21 cellular contexts compared by ENCODE assay signal in the genomic region with DNA sequence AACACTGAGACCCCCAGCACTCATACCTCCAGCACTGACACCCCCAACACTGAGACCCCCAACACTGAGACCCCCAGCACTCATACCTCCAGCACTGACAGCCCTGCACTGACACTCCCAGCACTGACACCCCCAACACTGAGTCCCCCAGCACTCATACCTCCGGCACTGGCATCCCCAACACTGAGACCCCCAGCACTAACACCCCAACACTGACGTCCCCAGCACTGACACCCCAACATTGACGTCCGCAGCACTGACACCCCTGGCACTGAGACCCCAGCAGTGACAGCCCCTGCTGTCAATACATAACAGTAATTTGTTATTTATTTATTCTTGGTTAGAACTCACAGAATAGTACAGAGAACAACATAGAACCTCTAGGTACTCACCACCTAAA. TPM values are rescaled to one million over a fixed set of nuclear protein-coding genes. Genes with fewer than 3 reads are reported as not detected.
DNase-seq lines count a peak whose midpoint lies in the region; ATAC-seq, FAIRE-seq and TF ChIP-seq lines count a peak whose summit lies in the region.
"Had no signal": no experiment of that assay in that cellular context is flagged by ENCODE, and none has a peak within 500 bp of the region (broad histone marks: within the 10 kb centered on the region; RNA-seq: fewer than 3 reads in every experiment).

No MANE protein-coding gene starts in this region.

- no peak for TF ChIP-seq EP300 in HepG2 (IDR thresholded peaks at IDR 0.05; ENCODE audit: low read depth in 2 of 2, low read length in 2 of 2)
- no peak for TF ChIP-seq EP300 in HepG2 (CRISPR knock-in tag; IDR thresholded peaks at IDR 0.05; ENCODE audit: borderline replicate concordance)
- TF ChIP-seq EP300 in H1 (IDR thresholded peaks at IDR 0.05; ENCODE audit: borderline replicate concordance in 1 of 2, low read depth in 2 of 2, low read length in 2 of 2), result no peak
- no peak for TF ChIP-seq EP300 in upper lobe of left lung (IDR thresholded peaks at IDR 0.05)

- no peak overlapping the region for H2BK15ac ChIP-seq in H1 (ENCODE audit: low read length)
- H2BK15ac ChIP-seq in neuronal stem cell (ENCODE audit: low read length), result peak overlapping the region; percentile 92

- in situ Hi-C loops in HepG2 (cut with HindIII; ENCODE audit: extremely low pct_ligation_motif_present, low pct_unique_long_range_greater_than_20kb), result no loop called here

- H3K79me1 ChIP-seq in H1 (ENCODE audit: low read depth, low read length), result no peaks in the 10 kb centered on the region
- no peaks in the 10 kb centered on the region for H3K79me1 ChIP-seq in neuronal stem cell (ENCODE audit: low read depth, low read length)

- H3K4me2 ChIP-seq in HepG2 (ENCODE audit: low read depth, low read length), result peak overlapping the region; percentile 79; the same call in 1 of the 2 replicates
- H3K4me2 ChIP-seq in H1 (ENCODE audit: insufficient read depth in 1 of 2, low read depth in 2 of 2, low read length in 2 of 2), result no peak overlapping the region
- no peak overlapping the region for H3K4me2 ChIP-seq in neuronal stem cell (ENCODE audit: insufficient read depth, low read length, poor library complexity, severe bottlenecking)

- H2AFZ ChIP-seq in HepG2 (ENCODE audit: low read length), result no peak overlapping the region
- no peak overlapping the region for H2AFZ ChIP-seq in H1 (ENCODE audit: low read length)
- no peak overlapping the region for H2AFZ ChIP-seq in neuronal stem cell (ENCODE audit: low read length)

- intact Hi-C loops in HepG2 (cut with micrococcal nuclease; ENCODE audit: unreplicated experiment), result no loop called here
- intact Hi-C loops in right lobe of liver (cut with DNase I), result no loop called here

- H3K4ac ChIP-seq in H1 (replicated peaks; ENCODE audit: insufficient read length, low read depth, low read length), result no peak overlapping the region
- H3K4ac ChIP-seq in neuronal stem cell (ENCODE audit: low read length), result no peak overlapping the region

- CTCF ChIA-PET in HepG2 (lab: Yijun Ruan, JAX; ENCODE audit: low intra/inter-chr PET ratio, low total read pairs) (no interaction called here), H1 (lab: Charles Lee; ENCODE audit: partially characterized antibody) (no interaction called here)

- H3K56ac ChIP-seq in H1 (replicated peaks; ENCODE audit: insufficient read length, low read depth, low read length), result peak overlapping the region; percentile 59

- H3K27me3 ChIP-seq in HepG2 (ENCODE audit: control insufficient read depth in 1 of 2, insufficient read depth in 2 of 2, low read length in 2 of 2) (no peaks in the 10 kb centered on the region), right lobe of liver (no peaks in the 10 kb centered on the region), H1 (replicated peaks in 1 of 4; ENCODE audit: control insufficient read depth in 3 of 4, extremely low read depth in 1 of 4, insufficient read depth in 3 of 4, low read length in 3 of 4) (peaks cover 0 to 3% (median 1%) of the 10 kb centered on the region in 4 experiments; a peak in 2 of 7 replicates), neuronal stem cell (ENCODE audit: control insufficient read depth in 3 of 3, insufficient read depth in 3 of 3, low read depth in 1 of 3, low read length in 3 of 3) (no peaks in the 10 kb centered on the region), upper lobe of left lung (no peaks in the 10 kb centered on the region)

- BruUV-seq in HepG2 (replicated peaks; lab: Mats Ljungman, UMichigan), result no TSS peak

- H4K91ac ChIP-seq in H1 (replicated peaks; ENCODE audit: insufficient read length, low read length) (no peak overlapping the region), neuronal stem cell (ENCODE audit: low read depth, low read length, poor library complexity) (no peak overlapping the region)

- TF ChIP-seq RAD21 in HepG2 (CRISPR knock-in tag; IDR thresholded peaks at IDR 0.05) (no peak), H1 (IDR thresholded peaks at IDR 0.05 in 1 of 2, conservative IDR thresholded peaks at IDR 0.05 in 1 of 2; ENCODE audit: low read depth in 2 of 2, low read length in 2 of 2) (no peak)

- H3K9ac ChIP-seq in HepG2 (ENCODE audit: insufficient read depth, low read depth, low read length) (no peak overlapping the region), H1 (replicated peaks in 1 of 4; ENCODE audit: extremely low read depth in 1 of 4, low read depth in 3 of 4, low read length in 3 of 4) (no peak overlapping the region), neuronal stem cell (ENCODE audit: low read depth, low read length, poor library complexity) (no peak overlapping the region)

- H4K8ac ChIP-seq in H1 (ENCODE audit: extremely low read depth, insufficient read depth, low read length) (no peak overlapping the region), neuronal stem cell (ENCODE audit: low read depth, low read length) (no peak overlapping the region)

- TF ChIP-seq CTCF in HepG2 (CRISPR knock-in tag; IDR thresholded peaks at IDR 0.05), result no peak
- no peak for TF ChIP-seq CTCF in right lobe of liver (IDR thresholded peaks at IDR 0.05)
- no peak for TF ChIP-seq CTCF in H1 (IDR thresholded peaks at IDR 0.05; ENCODE audit: control extremely low read depth in 1 of 3, insufficient read depth in 1 of 3, low read depth in 1 of 3, low read length in 3 of 3)
- TF ChIP-seq CTCF in upper lobe of left lung (IDR thresholded peaks at IDR 0.05), result no peak

- H3K36me3 ChIP-seq in HepG2 (replicated peaks in 1 of 2; ENCODE audit: control insufficient read depth in 1 of 2, insufficient read depth in 2 of 2, low read length in 2 of 2) (no peaks in the 10 kb centered on the region), right lobe of liver (no peaks in the 10 kb centered on the region), H1 (ENCODE audit: control insufficient read depth in 2 of 4, insufficient read depth in 4 of 4, low read length in 3 of 4) (no peaks in the 10 kb centered on the region), neuronal stem cell (replicated peaks in 1 of 2; ENCODE audit: control insufficient read depth in 2 of 2, insufficient read depth in 2 of 2, low read length in 2 of 2) (no peaks in the 10 kb centered on the region), upper lobe of left lung (no peaks in the 10 kb centered on the region)

- H2AK5ac ChIP-seq in H1 (ENCODE audit: low read depth, low read length) (no peak overlapping the region), neuronal stem cell (ENCODE audit: low read depth, low read length) (peak overlapping the region; percentile 48)

- no peak overlapping the region for H2BK20ac ChIP-seq in H1 (ENCODE audit: low read length)

- no peak overlapping the region for H3K18ac ChIP-seq in H1 (ENCODE audit: extremely low read depth, low read length)
- peak overlapping the region; percentile 35 for H3K18ac ChIP-seq in neuronal stem cell (ENCODE audit: low read length)

- H3K4me1 ChIP-seq in HepG2 (ENCODE audit: insufficient read depth, low read length), result peaks cover 31% of the 10 kb centered on the region
- no peaks in the 10 kb centered on the region for H3K4me1 ChIP-seq in right lobe of liver
- peaks cover 0 to 9% (median 3%) of the 10 kb centered on the region in 4 experiments; a peak in 4 of 7 replicates for H3K4me1 ChIP-seq in H1 (replicated peaks in 1 of 4; ENCODE audit: control insufficient read depth in 3 of 4, insufficient read depth in 4 of 4, low read length in 3 of 4)
- H3K4me1 ChIP-seq in neuronal stem cell (ENCODE audit: control insufficient read depth in 2 of 2, insufficient read depth in 1 of 2, low read depth in 1 of 2, low read length in 2 of 2), result peaks cover 0 to 17% of the 10 kb centered on the region in 2 donors
- H3K4me1 ChIP-seq in upper lobe of left lung, result no peaks in the 10 kb centered on the region

- H4K20me1 ChIP-seq in HepG2 (ENCODE audit: insufficient read depth, low read length) (no peaks in the 10 kb centered on the region), H1 (replicated peaks in 1 of 2; ENCODE audit: control insufficient read depth in 1 of 2, insufficient read depth in 2 of 2, low read length in 2 of 2) (no peaks in the 10 kb centered on the region)

- TF ChIP-seq POLR2A in HepG2 (IDR thresholded peaks at IDR 0.05; ENCODE audit: insufficient read depth in 1 of 2, low read depth in 2 of 2, low read length in 2 of 2), result no peak
- no peak for TF ChIP-seq POLR2A in right lobe of liver (IDR thresholded peaks at IDR 0.05)
- TF ChIP-seq POLR2A in H1 (IDR thresholded peaks at IDR 0.05; ENCODE audit: control extremely low read depth in 1 of 2, low read depth in 2 of 2, low read length in 2 of 2), result no peak
- no peak for TF ChIP-seq POLR2A in upper lobe of left lung (IDR thresholded peaks at IDR 0.05)

- H3K79me2 ChIP-seq in HepG2 (ENCODE audit: insufficient read depth, low read length) (no peaks in the 10 kb centered on the region), H1 (ENCODE audit: control insufficient read depth in 1 of 2, insufficient read depth in 2 of 2, low read length in 2 of 2) (no peaks in the 10 kb centered on the region)

- no peak for FAIRE-seq in HepG2 (lab: Jason Lieb, UNC)
- FAIRE-seq in H1 (lab: Jason Lieb, UNC), result no peak
- FAIRE-seq: A204.1, D721Med had no signal

- no peaks in the 10 kb centered on the region for H3K9me3 ChIP-seq in HepG2 (ENCODE audit: low read length)
- no peaks in the 10 kb centered on the region for H3K9me3 ChIP-seq in right lobe of liver
- peaks cover 3 to 6% of the 10 kb centered on the region in 2 experiments; a peak in 2 of 4 replicates for H3K9me3 ChIP-seq in H1 (ENCODE audit: insufficient read depth in 2 of 2, low read depth in 1 of 2, low read length in 1 of 2)
- no peaks in the 10 kb centered on the region for H3K9me3 ChIP-seq in neuronal stem cell (replicated peaks in 1 of 2; ENCODE audit: control insufficient read depth in 2 of 2, insufficient read depth in 1 of 2, low read depth in 1 of 2, low read length in 2 of 2)
- no peaks in the 10 kb centered on the region for H3K9me3 ChIP-seq in upper lobe of left lung

- H2BK120ac ChIP-seq in H1 (replicated peaks; ENCODE audit: low read depth, low read length) (no peak overlapping the region), neuronal stem cell (ENCODE audit: low read depth, low read length) (no peak overlapping the region)

- 94% methylated on average over 4 of the region's 4 CpGs for WGBS in HepG2 (ENCODE audit: low lambda C conversion rate)
- whole genome bisulfite sequencing in right lobe of liver (ENCODE audit: insufficient coverage, low coverage, low lambda C conversion rate, missing lambda C conversion rate), result 83% methylated on average over 2 of the region's 4 CpGs
- 86% methylated on average over 4 of the region's 4 CpGs; no CpG with 5 or more reads in 1 of the 2 experiments for WGBS in H1 (ENCODE audit: extremely low coverage in 1 of 2, insufficient coverage in 1 of 2, insufficient read length in 1 of 2, insufficient replicate concordance in 2 of 2, low coverage in 1 of 2, low lambda C conversion rate in 2 of 2, missing lambda C conversion rate in 1 of 2), 2 experiments
- WGBS in neuronal stem cell (ENCODE audit: extremely low coverage in 2 of 2, insufficient read length in 2 of 2, insufficient replicate concordance in 1 of 2), 2 donors, result no CpG with 5 or more reads among the region's 4 CpGs
- WGBS in upper lobe of left lung, 2 donors, result 89% methylated on average over 4 of the region's 4 CpGs

- H3K14ac ChIP-seq in H1 (ENCODE audit: insufficient read length) (no peak overlapping the region), neuronal stem cell (ENCODE audit: low read length) (no peak overlapping the region)

- no peak overlapping the region for H4K5ac ChIP-seq in H1 (ENCODE audit: insufficient read length, low read depth, low read length)

- H2BK5ac ChIP-seq in H1 (ENCODE audit: low read depth, low read length) (no peak overlapping the region), neuronal stem cell (ENCODE audit: low read length) (peak overlapping the region; percentile 60)

- H3K23ac ChIP-seq in H1 (ENCODE audit: insufficient read length) (no peak overlapping the region), neuronal stem cell (ENCODE audit: low read depth, low read length, poor library complexity) (no peak overlapping the region)

- H3K23me2 ChIP-seq in H1 (ENCODE audit: low read depth, low read length), result no peaks in the 10 kb centered on the region

- DNase-seq in HepG2 (ENCODE audit: low spot score) (no peak), right lobe of liver (no peak), H1 (ENCODE audit: low read depth in 1 of 2, low spot score in 2 of 2) (peak in 1 of 2 experiments; percentile 19), neuronal stem cell (ENCODE audit: low spot score) (no peak), upper lobe of left lung (no peak), UCSD-AML1 (lab: John Stamatoyannopoulos, UW; ENCODE audit: unreplicated experiment) (no peak)
- DNase-seq: CD8-positive, alpha-beta memory T cell; GOT3; Karpas-422; MV-4-11; NCI-H1105 treated with DMSO at 0.1 percent for 48 hours; NCI-H1694; NCI-H2081; NCI-H2171; NCI-H345; NCI-H524; NCI-H774 had no signal

- H3K27ac ChIP-seq in HepG2 (ENCODE audit: extremely low read length, insufficient read depth, low read length) (no peak overlapping the region), right lobe of liver (no peak overlapping the region), H1 (ENCODE audit: low read depth, low read length) (no peak overlapping the region), neuronal stem cell (replicated peaks; ENCODE audit: low read length) (no peak overlapping the region), upper lobe of left lung (no peak overlapping the region)
- H3K27ac ChIP-seq: C4-2B had no signal

- ATAC-seq in HepG2, result no peak
- ATAC-seq in right lobe of liver, result no peak
- ATAC-seq in upper lobe of left lung (ENCODE audit: low FRiP score in 2 of 2), result no peak
- no peak for ATAC-seq in HG03469 (IDR thresholded peaks at IDR 0.05; ENCODE audit: unreplicated experiment)

- POLR2A ChIA-PET in HepG2 (lab: Yijun Ruan, JAX), result no interaction called here
- POLR2A ChIA-PET in H1 (lab: Charles Lee; ENCODE audit: partially characterized antibody), result interaction anchor here (0.8 kb wide), 1 partner anchor 734 kb away, joined by 3 read pairs; no protein-coding TSS in a partner anchor

- H3K4me3 ChIP-seq in HepG2 (replicated peaks in 1 of 3; ENCODE audit: insufficient read depth in 1 of 3, low read depth in 2 of 3, low read length in 3 of 3) (no peak overlapping the region), right lobe of liver (no peak overlapping the region), H1 (ENCODE audit: extremely low read depth in 1 of 4, insufficient read depth in 2 of 4, low read depth in 3 of 4, low read length in 4 of 4) (no peak overlapping the region), neuronal stem cell (ENCODE audit: low read length in 2 of 2) (no peak overlapping the region), upper lobe of left lung (no peak overlapping the region)

- H2BK12ac ChIP-seq in H1 (ENCODE audit: low read depth, low read length) (no peak overlapping the region), neuronal stem cell (ENCODE audit: low read length) (no peak overlapping the region)

RNA-seq across cellular contexts. Expression of a gene that starts 58.0 kb away (rescaled TPM):
- total RNA-seq in HepG2 (2016; rRNA removed; fragmentation: Illumina TruSeq; extraction: Trizol) (8.4 and 10.7 TPM in 2 replicates), right lobe of liver (10 to 100 TPM; 11.1 to 24.4 (median 15.2) TPM), upper lobe of left lung (10 to 100 TPM; 12.6 to 51.3 (median 18.5) TPM)
- total RNA-seq in HepG2 (2016; cell fraction: cytosol; rRNA removed; fragmentation: Illumina TruSeq; extraction: Trizol; ENCODE audit: low read depth), result 5.5 and 7.1 TPM in 2 replicates
- 7.1 and 13.2 TPM in 2 replicates for total RNA-seq in HepG2 (2016; cell fraction: insoluble cytoplasmic fraction; rRNA removed; fragmentation: Illumina TruSeq; extraction: Trizol)
- 7.3 and 7.5 TPM in 2 replicates for total RNA-seq in HepG2 (2016; cell fraction: membrane; rRNA removed; fragmentation: Illumina TruSeq; extraction: Trizol)
- 16.6 and 17.0 TPM in 2 replicates for total RNA-seq in HepG2 (2016; cell fraction: nucleus; rRNA removed; fragmentation: Illumina TruSeq; extraction: Trizol)
- polyA plus RNA-seq in HepG2 (2011; rRNA removed) (8.8 and 11.6 TPM in 2 replicates), H1 (2011; rRNA removed) (25.6 and 27.3 TPM in 2 replicates)
- 6.1 and 7.4 TPM in 2 replicates for polyA plus RNA-seq in HepG2 (2011; cell fraction: cytosol; rRNA removed)
- 35.0 and 45.3 TPM in 2 replicates for polyA plus RNA-seq in HepG2 (2011; cell fraction: nucleus; rRNA removed)
- 7.7 and 8.9 TPM in 2 replicates for polyA plus RNA-seq in HepG2 (2012)
- 1.9 and 2.2 TPM in 2 replicates for polyA plus RNA-seq in HepG2 (2016; cell fraction: cytosol; fragmentation: Illumina TruSeq; extraction: Trizol; ENCODE audit: low read depth)
- 4.8 and 5.9 TPM in 2 replicates for polyA plus RNA-seq in HepG2 (2016; cell fraction: insoluble cytoplasmic fraction; fragmentation: Illumina TruSeq; extraction: Trizol; ENCODE audit: low read depth)
- 2.4 and 3.3 TPM in 2 replicates for polyA plus RNA-seq in HepG2 (2016; cell fraction: membrane; fragmentation: Illumina TruSeq; extraction: Trizol; ENCODE audit: low read depth)
- polyA plus RNA-seq in HepG2 (2016; cell fraction: nucleus; fragmentation: Illumina TruSeq; extraction: Trizol; ENCODE audit: insufficient read depth, low read depth), result 28.4 and 29.0 TPM in 2 replicates
- 6.3 TPM in 2 replicates for polyA minus RNA-seq in HepG2 (2011; rRNA and poly(A)+ RNA removed; ENCODE audit: low replicate concordance)
- 2.4 and 4.4 TPM in 2 replicates for polyA minus RNA-seq in HepG2 (2011; cell fraction: cytosol; rRNA and poly(A)+ RNA removed)
- 10.9 and 14.3 TPM in 2 replicates for polyA minus RNA-seq in HepG2 (2011; cell fraction: nucleus; rRNA and poly(A)+ RNA removed)
- total RNA-seq in H1 (2021; fragmentation: NEBNext Ultra II Directional; extraction: Animal tissue kit (Norgen Biotek cat#: 25700)), result 11.2 and 12.2 TPM in 2 replicates
- 29.5 TPM for polyA plus RNA-seq in H1 (2011; cell fraction: cytosol; rRNA removed)
- 41.8 TPM for polyA plus RNA-seq in H1 (2011; cell fraction: nucleus; rRNA removed)
- 13.9 to 19.1 TPM (median 15.5 TPM) in 4 replicates for polyA plus RNA-seq in H1 (2012, experiment 1 of 2)
- 4.3 TPM for polyA plus RNA-seq in H1 (2012, experiment 2 of 2)
- 10.4 TPM for polyA plus RNA-seq in H1 (2013, experiment 1 of 2)
- polyA plus RNA-seq in H1 (2013, experiment 2 of 2), result 10.1 TPM
- 12.0 and 13.1 TPM in 2 replicates for polyA minus RNA-seq in H1 (2011; rRNA and poly(A)+ RNA removed)
- 5.2 TPM for polyA minus RNA-seq in H1 (2011; cell fraction: cytosol; rRNA and poly(A)+ RNA removed)
- polyA minus RNA-seq in H1 (2011; cell fraction: nucleus; rRNA and poly(A)+ RNA removed), result 14.8 TPM
- polyA plus RNA-seq in neuronal stem cell (2013, experiment 1 of 2), result 10.1 TPM
- 9.4 TPM for polyA plus RNA-seq in neuronal stem cell (2013, experiment 2 of 2)

RNA-seq across cellular contexts. Expression of a gene that starts 58.0 kb away (rescaled TPM):
- total RNA-seq in HepG2 (2016; rRNA removed; fragmentation: Illumina TruSeq; extraction: Trizol) (3.1 and 4.3 TPM in 2 replicates), right lobe of liver (under 1 TPM; 0.43 to 0.82 (median 0.68) TPM), upper lobe of left lung (1 to 10 TPM in 5 of 6 donors, under 1 TPM in 1; 0.89 to 6.3 (median 1.2) TPM)
- 1.7 and 1.9 TPM in 2 replicates for total RNA-seq in HepG2 (2016; cell fraction: cytosol; rRNA removed; fragmentation: Illumina TruSeq; extraction: Trizol; ENCODE audit: low read depth)
- total RNA-seq in HepG2 (2016; cell fraction: insoluble cytoplasmic fraction; rRNA removed; fragmentation: Illumina TruSeq; extraction: Trizol), result 3.0 and 4.1 TPM in 2 replicates
- 4.9 and 5.8 TPM in 2 replicates for total RNA-seq in HepG2 (2016; cell fraction: membrane; rRNA removed; fragmentation: Illumina TruSeq; extraction: Trizol)
- 6.6 and 7.6 TPM in 2 replicates for total RNA-seq in HepG2 (2016; cell fraction: nucleus; rRNA removed; fragmentation: Illumina TruSeq; extraction: Trizol)
- polyA plus RNA-seq in HepG2 (2011; rRNA removed) (1.7 and 2.1 TPM in 2 replicates), H1 (2011; rRNA removed) (0.48 and 0.74 TPM in 2 replicates)
- 1.1 TPM in 2 replicates for polyA plus RNA-seq in HepG2 (2011; cell fraction: cytosol; rRNA removed)
- polyA plus RNA-seq in HepG2 (2011; cell fraction: nucleus; rRNA removed), result 2.6 and 3.0 TPM in 2 replicates
- polyA plus RNA-seq in HepG2 (2012), result 6.2 and 8.3 TPM in 2 replicates
- 1.8 and 2.2 TPM in 2 replicates for polyA plus RNA-seq in HepG2 (2016; cell fraction: cytosol; fragmentation: Illumina TruSeq; extraction: Trizol; ENCODE audit: low read depth)
- polyA plus RNA-seq in HepG2 (2016; cell fraction: insoluble cytoplasmic fraction; fragmentation: Illumina TruSeq; extraction: Trizol; ENCODE audit: low read depth), result 3.8 and 4.0 TPM in 2 replicates
- polyA plus RNA-seq in HepG2 (2016; cell fraction: membrane; fragmentation: Illumina TruSeq; extraction: Trizol; ENCODE audit: low read depth), result 5.3 and 5.7 TPM in 2 replicates
- polyA plus RNA-seq in HepG2 (2016; cell fraction: nucleus; fragmentation: Illumina TruSeq; extraction: Trizol; ENCODE audit: insufficient read depth, low read depth), result 10.1 and 11.1 TPM in 2 replicates
- 0.30 and 0.36 TPM in 2 replicates for polyA minus RNA-seq in HepG2 (2011; rRNA and poly(A)+ RNA removed; ENCODE audit: low replicate concordance)
- polyA minus RNA-seq in HepG2 (2011; cell fraction: cytosol; rRNA and poly(A)+ RNA removed), result 0.30 and 1.1 TPM in 2 replicates
- polyA minus RNA-seq in HepG2 (2011; cell fraction: nucleus; rRNA and poly(A)+ RNA removed), result 5.0 and 5.8 TPM in 2 replicates
- 1.6 and 1.8 TPM in 2 replicates for total RNA-seq in H1 (2021; fragmentation: NEBNext Ultra II Directional; extraction: Animal tissue kit (Norgen Biotek cat#: 25700))
- 1.9 TPM for polyA plus RNA-seq in H1 (2011; cell fraction: cytosol; rRNA removed)
- polyA plus RNA-seq in H1 (2011; cell fraction: nucleus; rRNA removed), result 0.84 TPM
- 0.64 to 1.9 TPM (median 1.0 TPM) in 4 replicates for polyA plus RNA-seq in H1 (2012, experiment 1 of 2)
- 0.08 TPM for polyA plus RNA-seq in H1 (2012, experiment 2 of 2)
- polyA plus RNA-seq in H1 (2013, experiment 1 of 2), result 3.5 TPM
- 3.1 TPM for polyA plus RNA-seq in H1 (2013, experiment 2 of 2)
- 0.38 and 0.71 TPM in 2 replicates for polyA minus RNA-seq in H1 (2011; rRNA and poly(A)+ RNA removed)
- 0.73 TPM for polyA minus RNA-seq in H1 (2011; cell fraction: cytosol; rRNA and poly(A)+ RNA removed)
- 2.4 TPM for polyA minus RNA-seq in H1 (2011; cell fraction: nucleus; rRNA and poly(A)+ RNA removed)
- 2.6 TPM for polyA plus RNA-seq in neuronal stem cell (2013, experiment 1 of 2)
- 2.7 TPM for polyA plus RNA-seq in neuronal stem cell (2013, experiment 2 of 2)
